ENCODE assay signal across 11 cellular contexts in the genomic region with DNA sequence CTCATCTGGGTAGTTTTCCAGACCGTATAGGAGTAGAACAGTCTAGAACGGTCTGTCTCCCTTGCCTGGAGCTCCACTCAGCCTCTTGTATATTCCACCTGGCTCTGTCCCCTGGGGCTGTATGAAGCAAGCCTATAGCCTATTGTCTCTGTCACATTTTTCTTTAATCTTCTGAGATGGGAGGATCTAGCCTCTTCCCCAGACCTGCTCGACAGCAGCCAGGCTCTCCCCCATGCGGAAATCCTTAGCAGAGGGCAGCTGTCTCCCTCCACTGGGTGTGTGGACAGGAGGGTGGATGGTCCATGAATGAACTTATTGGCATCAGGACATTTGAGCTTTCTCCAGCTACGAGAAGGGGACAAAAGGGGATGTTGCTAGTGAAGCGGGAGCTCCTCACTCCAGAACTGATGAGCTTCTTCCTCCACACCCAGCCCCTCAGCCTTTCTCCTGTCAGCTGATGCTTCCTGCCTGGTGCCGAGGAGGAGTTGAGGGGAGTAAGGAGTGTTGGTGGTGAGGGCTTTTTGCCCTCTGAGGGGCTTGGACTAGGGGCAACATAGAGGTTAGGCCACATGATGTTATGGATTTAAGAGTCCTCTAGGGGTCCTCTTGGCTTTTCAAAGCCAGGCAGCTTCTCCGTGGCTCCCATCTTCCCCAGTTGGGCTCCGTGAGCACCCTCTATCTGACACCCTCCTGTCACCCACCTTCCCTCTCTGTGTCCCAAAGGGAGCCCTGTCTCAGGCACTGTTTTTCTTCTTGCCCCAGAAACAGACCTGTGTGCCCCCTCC. TPM values are rescaled to one million over a fixed set of nuclear protein-coding genes. Genes with fewer than 3 reads are reported as not detected.
A peak's percentile ranks its signal among the peaks of the same experiment; 100 is the strongest.
DNase-seq lines count a peak whose midpoint lies in the region; ATAC-seq, FAIRE-seq and TF ChIP-seq lines count a peak whose summit lies in the region.
"Had no signal": no experiment of that assay in that cellular context is flagged by ENCODE, and none has a peak within 500 bp of the region (broad histone marks: within the 10 kb centered on the region; RNA-seq: fewer than 3 reads in every experiment).

No MANE protein-coding gene starts in this region.

- no peaks in the 10 kb centered on the region for H3K9me3 Mint-ChIP-seq in activated CD4-positive, alpha-beta T cell treated with anti-CD3 and anti-CD28 coated beads, Interleukin-2, amount 10 ng/mL, durations not matched to agents 7 days and 5 days
- H3K9me3 Mint-ChIP-seq: activated naive CD4-positive, alpha-beta T cell treated with anti-CD3 and anti-CD28 coated beads, Interleukin-2, amount 50 U/mL, for 72 hours; T-helper 1 cell treated with Interleukin-12 subunit alpha and Interleukin-12 subunit beta and Interleukin-4 antibody, amounts not matched to agents 30 μg/mL and 1 μg/mL, for 36 hours had no signal

- H3K4me1 ChIP-seq in Karpas-422 (ENCODE audit: low read length) (no peaks in the 10 kb centered on the region), mesodermal cell (ENCODE audit: control insufficient read depth, insufficient read depth, low read length, poor library complexity, severe bottlenecking) (peaks cover 45% of the 10 kb centered on the region), body of pancreas (no peaks in the 10 kb centered on the region)

- peaks cover 33% of the 10 kb centered on the region for H3K27me3 Mint-ChIP-seq in activated CD4-positive, alpha-beta T cell treated with anti-CD3 and anti-CD28 coated beads, Interleukin-2, amount 10 ng/mL, durations not matched to agents 7 days and 5 days

- 78 to 87% methylated on average over 6 of the region's 9 CpGs for WGBS in mesodermal cell (ENCODE audit: insufficient coverage in 2 of 2), 2 experiments
- WGBS in body of pancreas, 2 donors: 74 to 78% methylated on average over 9 of the region's 9 CpGs

- intact Hi-C loops in body of pancreas (cut with DNase I): no loop called here

- no peak for TF ChIP-seq CTCF in AG10803 (conservative IDR thresholded peaks at IDR 0.05; ENCODE audit: low read length)
- peak; percentile 26 for TF ChIP-seq CTCF in cardiac fibroblast (IDR thresholded peaks at IDR 0.05; ENCODE audit: low read depth, low read length)
- no peak for TF ChIP-seq CTCF in body of pancreas (IDR thresholded peaks at IDR 0.05)

- H3K9me2 ChIP-seq in Karpas-422 (replicated peaks; ENCODE audit: insufficient read depth, low read length): no peaks in the 10 kb centered on the region

- H3K27me3 ChIP-seq in Karpas-422 (ENCODE audit: low read length): no peaks in the 10 kb centered on the region
- H3K27me3 ChIP-seq in body of pancreas: peaks cover 0 to 4% of the 10 kb centered on the region in 2 donors

- H3K79me2 ChIP-seq in Karpas-422 (ENCODE audit: low read length): no peaks in the 10 kb centered on the region

- H3K4me3 ChIP-seq in AG10803 (ENCODE audit: low read length): peak overlapping the region; percentile 83
- H3K4me3 ChIP-seq in Karpas-422 (ENCODE audit: low read length): no peak overlapping the region
- H3K4me3 ChIP-seq in cardiac fibroblast (replicated peaks in 1 of 2; ENCODE audit: low read depth in 2 of 2, low read length in 2 of 2): no peak overlapping the region
- H3K4me3 ChIP-seq in mesodermal cell (ENCODE audit: extremely low read depth, insufficient read depth, low read length, poor library complexity, severe bottlenecking): peak overlapping the region; percentile 57
- H3K4me3 ChIP-seq in body of pancreas: no peak overlapping the region

- DNase-seq in AG10803 (ENCODE audit: low read depth) (no peak), Karpas-422 (peak; percentile 66), cardiac fibroblast (ENCODE audit: low read depth in 2 of 2) (no peak), amniotic stem cell (lab: John Stamatoyannopoulos, UW) (no peak), H54 (ENCODE audit: insufficient read length, low spot score) (no peak), body of pancreas (no peak)
- no peak for DNase-seq in activated CD4-positive, alpha-beta T cell treated with anti-CD3 and anti-CD28 coated beads, Interleukin-2, amount 10 ng/mL, durations not matched to agents 7 days and 5 days
- DNase-seq: posterior cingulate gyrus had no signal

- H3K27ac Mint-ChIP-seq in activated CD4-positive, alpha-beta T cell treated with anti-CD3 and anti-CD28 coated beads, Interleukin-2, amount 10 ng/mL, durations not matched to agents 7 days and 5 days: no peak overlapping the region
- H3K27ac Mint-ChIP-seq: activated naive CD4-positive, alpha-beta T cell treated with anti-CD3 and anti-CD28 coated beads, Interleukin-2, amount 50 U/mL, for 72 hours; T-helper 1 cell treated with Interleukin-12 subunit alpha and Interleukin-12 subunit beta and Interleukin-4 antibody, amounts not matched to agents 30 μg/mL and 1 μg/mL, for 36 hours had no signal

- no peaks in the 10 kb centered on the region for H3K36me3 Mint-ChIP-seq in activated CD4-positive, alpha-beta T cell treated with anti-CD3 and anti-CD28 coated beads, Interleukin-2, amount 10 ng/mL, durations not matched to agents 7 days and 5 days (ENCODE audit: low read depth)
- H3K36me3 Mint-ChIP-seq: activated naive CD4-positive, alpha-beta T cell treated with anti-CD3 and anti-CD28 coated beads, Interleukin-2, amount 50 U/mL, for 72 hours had no signal

- POLR2A ChIA-PET in activated CD4-positive, alpha-beta T cell treated with anti-CD3 and anti-CD28 coated beads, Interleukin-2, amount 10 ng/mL, durations not matched to agents 7 days and 5 days (lab: Charles Lee): no interaction called here

- H2AFZ ChIP-seq in Karpas-422 (ENCODE audit: low read length): no peak overlapping the region

- no peak overlapping the region for H3K27ac ChIP-seq in Karpas-422 (ENCODE audit: low read length)
- peak overlapping the region; percentile 36 for H3K27ac ChIP-seq in mesodermal cell (ENCODE audit: low read depth, low read length, severe bottlenecking)
- no peak overlapping the region for H3K27ac ChIP-seq in body of pancreas

- no peaks in the 10 kb centered on the region for H4K20me1 ChIP-seq in Karpas-422 (ENCODE audit: insufficient read depth, low read depth, low read length)

- no peak for FAIRE-seq in H54 (lab: Jason Lieb, UNC)

- H3K4me1 Mint-ChIP-seq in activated CD4-positive, alpha-beta T cell treated with anti-CD3 and anti-CD28 coated beads, Interleukin-2, amount 10 ng/mL, durations not matched to agents 7 days and 5 days: peaks cover 13% of the 10 kb centered on the region

- no peak overlapping the region for H3K4me3 Mint-ChIP-seq in activated CD4-positive, alpha-beta T cell treated with anti-CD3 and anti-CD28 coated beads, Interleukin-2, amount 10 ng/mL, durations not matched to agents 7 days and 5 days
- H3K4me3 Mint-ChIP-seq: T-helper 1 cell treated with Interleukin-12 subunit alpha and Interleukin-12 subunit beta and Interleukin-4 antibody, amounts not matched to agents 30 μg/mL and 1 μg/mL, for 36 hours had no signal

- no peak for ATAC-seq in body of pancreas
- ATAC-seq: activated naive CD4-positive, alpha-beta T cell treated with anti-CD3 and anti-CD28 coated beads, Interleukin-2, amount 50 U/mL, for 72 hours had no signal

- CTCF ChIA-PET in activated CD4-positive, alpha-beta T cell treated with anti-CD3 and anti-CD28 coated beads, Interleukin-2, amount 10 ng/mL, durations not matched to agents 7 days and 5 days (lab: Charles Lee): no interaction called here

- H3K9me3 ChIP-seq in Karpas-422 (ENCODE audit: low read length) (no peaks in the 10 kb centered on the region), mesodermal cell (ENCODE audit: control insufficient read depth, low read length) (no peaks in the 10 kb centered on the region), body of pancreas (no peaks in the 10 kb centered on the region)

- H3K4me2 ChIP-seq in Karpas-422 (ENCODE audit: low read depth, low read length, poor library complexity, severe bottlenecking): no peak overlapping the region

- no peak overlapping the region for H3K9ac ChIP-seq in Karpas-422 (ENCODE audit: low read length)

- H3K36me3 ChIP-seq in Karpas-422 (ENCODE audit: insufficient read depth, low read length): no peaks in the 10 kb centered on the region
- peaks cover 41% of the 10 kb centered on the region for H3K36me3 ChIP-seq in mesodermal cell (ENCODE audit: control insufficient read depth, insufficient read depth, low read length)
- no peaks in the 10 kb centered on the region for H3K36me3 ChIP-seq in body of pancreas (replicated peaks in 1 of 2; ENCODE audit: insufficient read depth in 1 of 2, low read depth in 2 of 2)

- TF ChIP-seq POLR2A in H54 (IDR thresholded peaks at IDR 0.05; ENCODE audit: low read depth, low read length): no peak
- no peak for TF ChIP-seq POLR2A in body of pancreas (IDR thresholded peaks at IDR 0.05)

RNA-seq across cellular contexts. Expression of a gene that starts 28.0 kb away (rescaled TPM):
- 0.04 and 0.54 TPM in 2 replicates for total RNA-seq in Karpas-422 (2014; rRNA removed; shearing (Covaris generic); ENCODE audit: low replicate concordance)
- 33.0 TPM for polyA plus RNA-seq in mesodermal cell (2013, experiment 1 of 2)
- 27.8 TPM for polyA plus RNA-seq in mesodermal cell (2013, experiment 2 of 2)
- under 1 TPM; 0.17 to 0.23 TPM for total RNA-seq in activated CD4-positive, alpha-beta T cell treated with anti-CD3 and anti-CD28 coated beads, Interleukin-2, amount 10 ng/mL, durations not matched to agents 7 days and 5 days
- total RNA-seq in body of pancreas: 10 to 100 TPM in 1 of 2 donors, 1 to 10 TPM in 1; 5.2 to 10.9 TPM

Comparison
In these comparisons a context has a peak if more than half of its experiments do, and no peak if none do; other contexts are left out.
1. H3K4me3 ChIP-seq: peak in AG10803 (single experiment) and mesodermal cell (single experiment); none in Karpas-422 (single experiment), cardiac fibroblast (0 of 2) and body of pancreas (0 of 2).